17 cellular contexts compared by ENCODE assay signal in genomic region chrY:8821106-8821505, GRCh38.
"Had no signal": no experiment of that assay in that cellular context is flagged by ENCODE, and none has a peak within 500 bp of the region (broad histone marks: within the 10 kb centered on the region; RNA-seq: fewer than 3 reads in every experiment).

No MANE protein-coding gene starts in this region.

- ATAC-seq: naive thymus-derived CD4-positive, alpha-beta T cell; natural killer cell treated with Interleukin-12 subunit alpha and Interleukin-12 subunit beta and Interleukin-15 and Interleukin-18, amount 100 ng/mL, for 72 hours; right cardiac atrium; sciatic nerve had no signal

- DNase-seq: hypothalamus; immature natural killer cell; kidney; left ventricle myocardium inferior; mesendoderm; naive thymus-derived CD4-positive, alpha-beta T cell; ovary; retina; right cardiac atrium; stimulated activated CD4-positive, alpha-beta T cell treated with anti-CD3 and anti-CD28 coated beads, Interleukin-1b, Interleukin-23, amount 100 ng/mL, for 48 hours; stimulated activated CD4-positive, alpha-beta T cell treated with anti-CD3 and anti-CD28 coated beads, Interleukin-2, amount 100 ng/mL, for 48 hours; stimulated activated CD4-positive, alpha-beta T cell treated with anti-CD3 and anti-CD28 coated beads, Interleukin-4, amount 100 ng/mL, for 4 hours; stimulated activated naive CD4-positive, alpha-beta T cell; tibial artery; uterus had no signal
